Comparison of ENCODE assay signal across 16 cellular contexts in genomic region chr9:91429501-91429900, GRCh38.
"Had no signal": no experiment of that assay in that cellular context is flagged by ENCODE, and none has a peak within 500 bp of the region (broad histone marks: within the 10 kb centered on the region; RNA-seq: fewer than 3 reads in every experiment).

No MANE protein-coding gene starts in this region.

- H3K9me3 Mint-ChIP-seq: naive thymus-derived CD8-positive, alpha-beta T cell had no signal

- H3K36me3 Mint-ChIP-seq: activated naive CD8-positive, alpha-beta T cell; naive thymus-derived CD8-positive, alpha-beta T cell had no signal

- H3K27ac ChIP-seq: prostate gland, right lobe of liver, VCaP had no signal

- H3K9me3 ChIP-seq: breast epithelium, mucosa of descending colon, prostate gland, right lobe of liver had no signal

- H3K27ac Mint-ChIP-seq: activated CD4-positive, alpha-beta T cell treated with anti-CD3 and anti-CD28 coated beads for 36 hours; activated naive CD8-positive, alpha-beta T cell; naive thymus-derived CD8-positive, alpha-beta T cell had no signal

- DNase-seq: activated CD4-positive, alpha-beta T cell treated with anti-CD3 and anti-CD28 coated beads for 36 hours; activated CD8-positive, alpha-beta memory T cell treated with anti-CD3 and anti-CD28 coated beads for 24 hours; activated effector memory CD4-positive, alpha-beta T cell treated with Interleukin-2 at 50 U/mL for 16 hours; aorta; hypothalamus; mucosa of descending colon; naive thymus-derived CD8-positive, alpha-beta T cell; nucleus accumbens; right lobe of liver; stimulated activated CD4-positive, alpha-beta T cell treated with anti-CD3 and anti-CD28 coated beads, Interleukin-2, amount 100 ng/mL, for 24 hours; stimulated activated naive CD8-positive, alpha-beta T cell treated with anti-CD3 and anti-CD28 coated beads, Interleukin-15, Interleukin-2, amounts not matched to agents 100 U/mL and 50 U/mL, for 24 hours; T-helper 1 cell had no signal

- H3K36me3 ChIP-seq: breast epithelium, prostate gland, right lobe of liver had no signal

- H3K4me1 ChIP-seq: breast epithelium, prostate gland, right lobe of liver had no signal

- H3K4me3 Mint-ChIP-seq: activated CD4-positive, alpha-beta T cell treated with anti-CD3 and anti-CD28 coated beads for 36 hours; activated naive CD8-positive, alpha-beta T cell; naive thymus-derived CD8-positive, alpha-beta T cell had no signal

- H3K4me3 ChIP-seq: breast epithelium, mucosa of descending colon, prostate gland, right lobe of liver had no signal

- H3K27me3 Mint-ChIP-seq: activated naive CD8-positive, alpha-beta T cell had no signal

- ATAC-seq: activated CD4-positive, alpha-beta T cell treated with anti-CD3 and anti-CD28 coated beads for 36 hours; mucosa of descending colon; naive thymus-derived CD8-positive, alpha-beta T cell; right lobe of liver; stimulated activated naive CD8-positive, alpha-beta T cell treated with anti-CD3 and anti-CD28 coated beads, Interleukin-15, Interleukin-2, amounts not matched to agents 100 U/mL and 50 U/mL, for 24 hours had no signal

- H3K27me3 ChIP-seq: breast epithelium, right lobe of liver had no signal
